ENCODE assay signal across 9 cellular contexts in the genomic region with DNA sequence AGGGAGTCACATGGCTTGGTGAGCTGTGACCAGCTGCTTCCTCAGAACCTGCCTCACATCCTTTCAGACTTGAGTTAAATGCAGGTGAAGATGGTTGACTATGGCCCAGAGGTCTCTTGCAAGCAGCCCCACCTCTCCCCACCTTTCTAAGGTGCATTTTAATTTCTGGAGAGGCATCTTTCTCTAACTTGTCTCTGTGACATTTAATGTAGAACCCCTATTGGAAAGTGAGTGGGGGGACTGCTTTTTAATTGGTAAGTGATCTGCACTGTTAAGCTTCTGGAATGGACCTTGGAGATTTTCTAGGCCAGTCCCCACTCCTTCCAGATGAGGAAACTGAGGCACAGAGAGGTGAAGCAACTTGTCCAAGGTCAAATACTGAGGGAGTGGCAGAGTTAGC. TPM values are rescaled to one million over a fixed set of nuclear protein-coding genes. Genes with fewer than 3 reads are reported as not detected.
"Had no signal": no experiment of that assay in that cellular context is flagged by ENCODE, and none has a peak within 500 bp of the region (broad histone marks: within the 10 kb centered on the region; RNA-seq: fewer than 3 reads in every experiment).

No MANE protein-coding gene starts in this region.

- H3K4me3 Mint-ChIP-seq: IgD-negative memory B cell had no signal

- DNase-seq: IMR-90, KBM-7, KG1 had no signal

- H3K27ac Mint-ChIP-seq: IgD-negative memory B cell had no signal

- H3K36me3 Mint-ChIP-seq: IgD-negative memory B cell had no signal

- H3K4me3 ChIP-seq: K562 had no signal

- H3K27ac ChIP-seq: HL-60 had no signal

- ATAC-seq: HepG2, K562 had no signal

RNA-seq across cellular contexts. Expression of a gene that starts 37.3 kb away (rescaled TPM):
- total RNA-seq: HepG2, HT-29, HT1080, IMR-90, K562 had no signal
- polyA plus RNA-seq: HepG2, IgD-negative memory B cell, IMR-90, K562 had no signal
